In the genomic region with DNA sequence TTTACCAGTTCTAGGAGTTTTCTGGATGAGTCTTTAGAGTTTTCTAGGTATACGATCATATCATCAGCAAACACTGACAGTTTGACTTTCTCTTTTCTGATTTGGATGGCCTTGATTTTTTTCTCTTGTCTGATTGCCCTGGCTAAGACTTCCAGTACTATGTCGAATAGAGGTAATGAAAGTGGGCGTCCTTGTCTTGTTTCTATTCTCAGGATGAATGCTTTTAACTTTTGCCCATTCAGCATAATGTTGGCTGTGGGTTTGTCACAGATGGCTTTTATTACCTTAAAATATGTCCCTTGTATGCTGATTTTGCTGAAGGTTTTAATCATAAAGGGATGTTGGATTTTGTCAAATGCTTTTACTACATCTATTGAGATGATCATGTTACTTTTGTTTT, we compare ENCODE assay signal across 21 cellular contexts.
"Had no signal": no experiment of that assay in that cellular context is flagged by ENCODE, and none has a peak within 500 bp of the region (broad histone marks: within the 10 kb centered on the region; RNA-seq: fewer than 3 reads in every experiment).

No MANE protein-coding gene starts in this region.

- DNase-seq: KG1; NCI-H1092; NCI-H1105 treated with DMSO at 0.1 percent for 48 hours; NCI-H1417 treated with DMSO at 0.1 percent for 48 hours; NCI-H146; NCI-H1694 treated with DMSO at 0.1 percent for 48 hours; NCI-H1930; NCI-H2081; NCI-H2107; NCI-H2227 treated with DMSO at 0.1 percent for 48 hours; NCI-H524; NCI-H69; NCI-H774; NK-92 treated with Interleukin-12 subunit alpha and Interleukin-12 subunit beta, amount 100 ng/mL, for 24 hours; PC-3; SHP77 treated with DMSO at 0.1 percent for 48 hours; SJCRH30; T-helper 1 cell had no signal

- H3K9me3 ChIP-seq: SJCRH30 had no signal

- ATAC-seq: Panc1, PC-3, Right ventricle myocardium inferior, SK-N-SH treated with all-trans-retinoic acid at 6 μM for 48 hours had no signal

- H3K27ac ChIP-seq: SJCRH30 had no signal

- H3K27me3 ChIP-seq: SJCRH30 had no signal

- H3K36me3 ChIP-seq: SJCRH30 had no signal

- H3K4me1 ChIP-seq: SJCRH30 had no signal

- H3K4me3 ChIP-seq: SJCRH30 had no signal
